Comparison of ENCODE assay signal across 8 cellular contexts in genomic region chr10:31581741-31582323, GRCh38.
DNase-seq lines count a peak whose midpoint lies in the region; ATAC-seq and TF ChIP-seq lines count a peak whose summit lies in the region.

No MANE protein-coding gene starts in this region.

- H3K9me3 Mint-ChIP-seq in activated naive CD8-positive, alpha-beta T cell treated with anti-CD3 and anti-CD28 coated beads, Interleukin-2, amount 50 U/mL, for 24 hours, result peaks cover 4% of the 10 kb centered on the region
- no peaks in the 10 kb centered on the region for H3K9me3 Mint-ChIP-seq in activated naive CD8-positive, alpha-beta T cell treated with anti-CD3 and anti-CD28 coated beads for 36 hours
- H3K9me3 Mint-ChIP-seq in chondrocyte (ENCODE audit: low read depth), result peaks cover 7% of the 10 kb centered on the region

- H3K4me3 ChIP-seq in subcutaneous abdominal adipose tissue (ENCODE audit: low read depth in 1 of 5, low read length in 5 of 5), result no peak overlapping the region
- no peak overlapping the region for H3K4me3 ChIP-seq in ovary

- no peak overlapping the region for H3K4me3 Mint-ChIP-seq in activated naive CD8-positive, alpha-beta T cell treated with anti-CD3 and anti-CD28 coated beads, Interleukin-2, amount 50 U/mL, for 24 hours
- H3K4me3 Mint-ChIP-seq in activated naive CD8-positive, alpha-beta T cell treated with anti-CD3 and anti-CD28 coated beads for 36 hours, result no peak overlapping the region
- no peak overlapping the region for H3K4me3 Mint-ChIP-seq in chondrocyte (ENCODE audit: unreplicated experiment)

- DNase-seq in activated naive CD8-positive, alpha-beta T cell treated with anti-CD3 and anti-CD28 coated beads, Interleukin-2, amount 50 U/mL, for 24 hours, result no peak
- DNase-seq in activated naive CD8-positive, alpha-beta T cell treated with anti-CD3 and anti-CD28 coated beads for 36 hours, result no peak
- no peak for DNase-seq in NCI-H128 (lab: John Stamatoyannopoulos, UW; ENCODE audit: unreplicated experiment)
- DNase-seq in chondrocyte (ENCODE audit: low spot score), result no peak
- DNase-seq in ovary, result no peak

- no peaks in the 10 kb centered on the region for H3K27me3 ChIP-seq in subcutaneous abdominal adipose tissue (ENCODE audit: control insufficient read depth in 5 of 5, insufficient read depth in 4 of 5, low read length in 5 of 5)
- H3K27me3 ChIP-seq in ovary, result no peaks in the 10 kb centered on the region

- H3K36me3 Mint-ChIP-seq in activated naive CD8-positive, alpha-beta T cell treated with anti-CD3 and anti-CD28 coated beads, Interleukin-2, amount 50 U/mL, for 24 hours (ENCODE audit: low read depth), result peaks cover 2% of the 10 kb centered on the region
- H3K36me3 Mint-ChIP-seq in activated naive CD8-positive, alpha-beta T cell treated with anti-CD3 and anti-CD28 coated beads for 36 hours, result no peaks in the 10 kb centered on the region
- no peaks in the 10 kb centered on the region for H3K36me3 Mint-ChIP-seq in chondrocyte (ENCODE audit: low read depth)

- peak overlapping the region; percentile 37 for H3K27ac ChIP-seq in angular gyrus (ENCODE audit: low read depth, low read length)
- peak overlapping the region; percentile 21 for H3K27ac ChIP-seq in subcutaneous abdominal adipose tissue (ENCODE audit: low read depth, low read length)
- no peak overlapping the region for H3K27ac ChIP-seq in ovary

- no peak overlapping the region for H3K9ac ChIP-seq in subcutaneous abdominal adipose tissue (ENCODE audit: low read length in 5 of 5)

- peaks cover 0 to 8% (median 3%) of the 10 kb centered on the region in 5 donors for H3K9me3 ChIP-seq in subcutaneous abdominal adipose tissue (ENCODE audit: control insufficient read depth in 5 of 5, low read length in 5 of 5)
- H3K9me3 ChIP-seq in ovary, result no peaks in the 10 kb centered on the region

- peaks cover 9% of the 10 kb centered on the region for H3K27me3 Mint-ChIP-seq in activated naive CD8-positive, alpha-beta T cell treated with anti-CD3 and anti-CD28 coated beads, Interleukin-2, amount 50 U/mL, for 24 hours
- H3K27me3 Mint-ChIP-seq in activated naive CD8-positive, alpha-beta T cell treated with anti-CD3 and anti-CD28 coated beads for 36 hours, result peaks cover 21% of the 10 kb centered on the region
- no peaks in the 10 kb centered on the region for H3K27me3 Mint-ChIP-seq in chondrocyte (ENCODE audit: low read depth)

- peaks cover 19% of the 10 kb centered on the region for H3K4me1 Mint-ChIP-seq in activated naive CD8-positive, alpha-beta T cell treated with anti-CD3 and anti-CD28 coated beads, Interleukin-2, amount 50 U/mL, for 24 hours
- H3K4me1 Mint-ChIP-seq in activated naive CD8-positive, alpha-beta T cell treated with anti-CD3 and anti-CD28 coated beads for 36 hours, result peaks cover 16% of the 10 kb centered on the region
- H3K4me1 Mint-ChIP-seq in chondrocyte (ENCODE audit: low read depth), result peaks cover 8% of the 10 kb centered on the region

- 76 to 79% (median 78%) methylated on average over 9 of the region's 9 CpGs for WGBS in ovary, 3 donors

- TF ChIP-seq CTCF in chondrocyte (IDR thresholded peaks at IDR 0.05) (no peak), ovary (IDR thresholded peaks at IDR 0.05) (no peak)

- no peak for TF ChIP-seq POLR2A in ovary (IDR thresholded peaks at IDR 0.05)

- peak; percentile 29 for ATAC-seq in activated naive CD8-positive, alpha-beta T cell treated with anti-CD3 and anti-CD28 coated beads, Interleukin-2, amount 50 U/mL, for 24 hours
- peak; percentile 87 for ATAC-seq in HG03066 (IDR thresholded peaks at IDR 0.05; ENCODE audit: low read depth, unreplicated experiment)

- H3K4me1 ChIP-seq in subcutaneous abdominal adipose tissue (ENCODE audit: control insufficient read depth in 5 of 5, insufficient read depth in 5 of 5, low read length in 5 of 5), result peaks cover 4 to 40% (median 32%) of the 10 kb centered on the region in 5 donors
- H3K4me1 ChIP-seq in ovary (ENCODE audit: insufficient read depth), result peaks cover 7% of the 10 kb centered on the region

- intact Hi-C loops in ovary (cut with DNase I), result no loop called here

- no peaks in the 10 kb centered on the region for H3K36me3 ChIP-seq in subcutaneous abdominal adipose tissue (ENCODE audit: control insufficient read depth in 5 of 5, insufficient read depth in 5 of 5, low read length in 5 of 5)
- no peaks in the 10 kb centered on the region for H3K36me3 ChIP-seq in ovary

- no peak for TF ChIP-seq EP300 in ovary (IDR thresholded peaks at IDR 0.05)

- no peak overlapping the region for H3K27ac Mint-ChIP-seq in activated naive CD8-positive, alpha-beta T cell treated with anti-CD3 and anti-CD28 coated beads, Interleukin-2, amount 50 U/mL, for 24 hours
- H3K27ac Mint-ChIP-seq in activated naive CD8-positive, alpha-beta T cell treated with anti-CD3 and anti-CD28 coated beads for 36 hours, result no peak overlapping the region
- H3K27ac Mint-ChIP-seq in chondrocyte (ENCODE audit: unreplicated experiment), result no peak overlapping the region

Comparison
In these comparisons a context has a peak if more than half of its experiments do, and no peak if none do; other contexts are left out.
1. H3K27ac ChIP-seq: peak in angular gyrus (single experiment) and subcutaneous abdominal adipose tissue (single experiment); none in ovary (0 of 2).